1 cellular context compared by ENCODE assay signal in genomic region chr1:47328992-47329391, GRCh38.
TF ChIP-seq lines count a peak whose summit lies in the region.

No MANE protein-coding gene starts in this region.

TF ChIP-seq in HEK293, 187 proteins besides CTCF, POLR2A, EP300 and RAD21 (continued from another document):
- TF ChIP-seq PRDM4 (tag by site-specific recombination; IDR thresholded peaks at IDR 0.05), result peak; percentile 99
